ENCODE assay signal across 1 cellular context in the genomic region with DNA sequence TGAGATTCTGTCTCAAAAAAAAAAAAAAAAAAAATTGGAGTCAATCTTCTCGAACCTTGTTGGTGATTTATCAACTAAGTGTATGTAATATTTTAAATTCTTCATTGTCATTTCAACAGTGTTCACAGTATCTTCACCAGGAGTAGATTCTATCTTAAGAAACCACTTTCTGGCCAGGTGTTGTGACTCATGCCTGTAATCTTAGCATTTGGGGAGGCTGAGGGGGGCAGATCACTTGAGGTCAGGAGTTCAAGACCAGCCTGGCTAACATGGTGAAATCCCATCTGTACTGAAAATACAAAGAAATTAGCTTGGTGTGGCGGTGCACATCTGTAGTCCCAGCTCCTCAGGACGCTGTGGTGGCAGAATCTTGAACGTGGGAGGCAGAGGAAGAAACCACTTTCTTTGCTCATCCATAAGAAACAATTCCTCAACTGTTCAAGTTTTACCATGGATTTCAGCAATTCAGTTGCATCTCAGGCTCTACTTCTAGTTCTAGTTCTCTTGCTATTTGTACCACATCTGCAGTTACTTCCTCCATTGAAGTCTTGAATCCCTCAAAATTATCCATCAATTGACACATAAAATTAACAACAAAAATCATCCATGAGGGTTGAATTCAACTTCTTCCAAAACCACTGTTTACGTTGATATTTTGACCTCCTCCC.
TF ChIP-seq lines count a peak whose summit lies in the region.

No MANE protein-coding gene starts in this region.

TF ChIP-seq in K562, 482 proteins besides CTCF, POLR2A, EP300 and RAD21 (continued from another document):
- TF ChIP-seq, protein P1, sequence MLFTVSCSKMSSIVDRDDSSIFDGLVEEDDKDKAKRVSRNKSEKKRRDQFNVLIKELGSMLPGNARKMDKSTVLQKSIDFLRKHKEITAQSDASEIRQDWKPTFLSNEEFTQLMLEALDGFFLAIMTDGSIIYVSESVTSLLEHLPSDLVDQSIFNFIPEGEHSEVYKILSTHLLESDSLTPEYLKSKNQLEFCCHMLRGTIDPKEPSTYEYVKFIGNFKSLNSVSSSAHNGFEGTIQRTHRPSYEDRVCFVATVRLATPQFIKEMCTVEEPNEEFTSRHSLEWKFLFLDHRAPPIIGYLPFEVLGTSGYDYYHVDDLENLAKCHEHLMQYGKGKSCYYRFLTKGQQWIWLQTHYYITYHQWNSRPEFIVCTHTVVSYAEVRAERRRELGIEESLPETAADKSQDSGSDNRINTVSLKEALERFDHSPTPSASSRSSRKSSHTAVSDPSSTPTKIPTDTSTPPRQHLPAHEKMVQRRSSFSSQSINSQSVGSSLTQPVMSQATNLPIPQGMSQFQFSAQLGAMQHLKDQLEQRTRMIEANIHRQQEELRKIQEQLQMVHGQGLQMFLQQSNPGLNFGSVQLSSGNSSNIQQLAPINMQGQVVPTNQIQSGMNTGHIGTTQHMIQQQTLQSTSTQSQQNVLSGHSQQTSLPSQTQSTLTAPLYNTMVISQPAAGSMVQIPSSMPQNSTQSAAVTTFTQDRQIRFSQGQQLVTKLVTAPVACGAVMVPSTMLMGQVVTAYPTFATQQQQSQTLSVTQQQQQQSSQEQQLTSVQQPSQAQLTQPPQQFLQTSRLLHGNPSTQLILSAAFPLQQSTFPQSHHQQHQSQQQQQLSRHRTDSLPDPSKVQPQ (CRISPR knock-in tag; IDR thresholded peaks at IDR 0.05; ENCODE audit: borderline replicate concordance): no peak
- TF ChIP-seq NFE2 (IDR thresholded peaks at IDR 0.05; ENCODE audit: low read depth): 0 out of 2 replicates have a peak, but pooled peaks have one; percentile 6
- peak; percentile 78 for TF ChIP-seq DPF2 (IDR thresholded peaks at IDR 0.05)
- TF ChIP-seq NR2C2 (CRISPR knock-in tag; IDR thresholded peaks at IDR 0.05): no peak
- peak; percentile 47; the same call in 1 of the 2 replicates for TF ChIP-seq NR2C2 (tag; IDR thresholded peaks at IDR 0.05)
- TF ChIP-seq KDM1A (IDR thresholded peaks at IDR 0.05): peak; percentile 41 to 56; a peak in 2 of 4 replicates
- TF ChIP-seq ZEB2 (IDR thresholded peaks at IDR 0.05): peak; percentile 84
- TF ChIP-seq CBFA2T3 (IDR thresholded peaks at IDR 0.05): peak; percentile 75
- TF ChIP-seq ADNP (tag; IDR thresholded peaks at IDR 0.05): peak; percentile 96
- TF ChIP-seq ZNF766 (CRISPR knock-in tag; conservative IDR thresholded peaks at IDR 0.05): peak; percentile 76
- peak; percentile 47; the same call in 1 of the 2 replicates for TF ChIP-seq TCF3 (CRISPR knock-in tag; IDR thresholded peaks at IDR 0.05)
- TF ChIP-seq, protein P2, sequence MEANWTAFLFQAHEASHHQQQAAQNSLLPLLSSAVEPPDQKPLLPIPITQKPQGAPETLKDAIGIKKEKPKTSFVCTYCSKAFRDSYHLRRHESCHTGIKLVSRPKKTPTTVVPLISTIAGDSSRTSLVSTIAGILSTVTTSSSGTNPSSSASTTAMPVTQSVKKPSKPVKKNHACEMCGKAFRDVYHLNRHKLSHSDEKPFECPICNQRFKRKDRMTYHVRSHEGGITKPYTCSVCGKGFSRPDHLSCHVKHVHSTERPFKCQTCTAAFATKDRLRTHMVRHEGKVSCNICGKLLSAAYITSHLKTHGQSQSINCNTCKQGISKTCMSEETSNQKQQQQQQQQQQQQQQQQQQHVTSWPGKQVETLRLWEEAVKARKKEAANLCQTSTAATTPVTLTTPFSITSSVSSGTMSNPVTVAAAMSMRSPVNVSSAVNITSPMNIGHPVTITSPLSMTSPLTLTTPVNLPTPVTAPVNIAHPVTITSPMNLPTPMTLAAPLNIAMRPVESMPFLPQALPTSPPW (CRISPR knock-in tag; IDR thresholded peaks at IDR 0.05): peak; percentile 77
- TF ChIP-seq SMARCA4 (IDR thresholded peaks at IDR 0.05): peak; percentile 79
- TF ChIP-seq, protein P3, sequence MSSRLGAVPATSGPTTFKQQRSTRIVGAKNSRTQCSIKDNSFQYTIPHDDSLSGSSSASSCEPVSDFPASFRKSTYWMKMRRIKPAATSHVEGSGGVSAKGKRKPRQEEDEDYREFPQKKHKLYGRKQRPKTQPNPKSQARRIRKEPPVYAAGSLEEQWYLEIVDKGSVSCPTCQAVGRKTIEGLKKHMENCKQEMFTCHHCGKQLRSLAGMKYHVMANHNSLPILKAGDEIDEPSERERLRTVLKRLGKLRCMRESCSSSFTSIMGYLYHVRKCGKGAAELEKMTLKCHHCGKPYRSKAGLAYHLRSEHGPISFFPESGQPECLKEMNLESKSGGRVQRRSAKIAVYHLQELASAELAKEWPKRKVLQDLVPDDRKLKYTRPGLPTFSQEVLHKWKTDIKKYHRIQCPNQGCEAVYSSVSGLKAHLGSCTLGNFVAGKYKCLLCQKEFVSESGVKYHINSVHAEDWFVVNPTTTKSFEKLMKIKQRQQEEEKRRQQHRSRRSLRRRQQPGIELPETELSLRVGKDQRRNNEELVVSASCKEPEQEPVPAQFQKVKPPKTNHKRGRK (tag; IDR thresholded peaks at IDR 0.05): no peak
- peak; percentile 83 for TF ChIP-seq FOSL1 (tag; conservative IDR thresholded peaks at IDR 0.05)
- TF ChIP-seq CEBPB (tag; IDR thresholded peaks at IDR 0.05): 0 out of 2 replicates have a peak, but pooled peaks have one; percentile 33
- TF ChIP-seq, protein P4, sequence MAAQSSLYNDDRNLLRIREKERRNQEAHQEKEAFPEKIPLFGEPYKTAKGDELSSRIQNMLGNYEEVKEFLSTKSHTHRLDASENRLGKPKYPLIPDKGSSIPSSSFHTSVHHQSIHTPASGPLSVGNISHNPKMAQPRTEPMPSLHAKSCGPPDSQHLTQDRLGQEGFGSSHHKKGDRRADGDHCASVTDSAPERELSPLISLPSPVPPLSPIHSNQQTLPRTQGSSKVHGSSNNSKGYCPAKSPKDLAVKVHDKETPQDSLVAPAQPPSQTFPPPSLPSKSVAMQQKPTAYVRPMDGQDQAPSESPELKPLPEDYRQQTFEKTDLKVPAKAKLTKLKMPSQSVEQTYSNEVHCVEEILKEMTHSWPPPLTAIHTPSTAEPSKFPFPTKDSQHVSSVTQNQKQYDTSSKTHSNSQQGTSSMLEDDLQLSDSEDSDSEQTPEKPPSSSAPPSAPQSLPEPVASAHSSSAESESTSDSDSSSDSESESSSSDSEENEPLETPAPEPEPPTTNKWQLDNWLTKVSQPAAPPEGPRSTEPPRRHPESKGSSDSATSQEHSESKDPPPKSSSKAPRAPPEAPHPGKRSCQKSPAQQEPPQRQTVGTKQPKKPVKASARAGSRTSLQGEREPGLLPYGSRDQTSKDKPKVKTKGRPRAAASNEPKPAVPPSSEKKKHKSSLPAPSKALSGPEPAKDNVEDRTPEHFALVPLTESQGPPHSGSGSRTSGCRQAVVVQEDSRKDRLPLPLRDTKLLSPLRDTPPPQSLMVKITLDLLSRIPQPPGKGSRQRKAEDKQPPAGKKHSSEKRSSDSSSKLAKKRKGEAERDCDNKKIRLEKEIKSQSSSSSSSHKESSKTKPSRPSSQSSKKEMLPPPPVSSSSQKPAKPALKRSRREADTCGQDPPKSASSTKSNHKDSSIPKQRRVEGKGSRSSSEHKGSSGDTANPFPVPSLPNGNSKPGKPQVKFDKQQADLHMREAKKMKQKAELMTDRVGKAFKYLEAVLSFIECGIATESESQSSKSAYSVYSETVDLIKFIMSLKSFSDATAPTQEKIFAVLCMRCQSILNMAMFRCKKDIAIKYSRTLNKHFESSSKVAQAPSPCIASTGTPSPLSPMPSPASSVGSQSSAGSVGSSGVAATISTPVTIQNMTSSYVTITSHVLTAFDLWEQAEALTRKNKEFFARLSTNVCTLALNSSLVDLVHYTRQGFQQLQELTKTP (IDR thresholded peaks at IDR 0.05; ENCODE audit: low read depth in 1 of 2, partially characterized antibody in 2 of 2): peak in 1 of 2 experiments; percentile 76
- TF ChIP-seq, protein P5, sequence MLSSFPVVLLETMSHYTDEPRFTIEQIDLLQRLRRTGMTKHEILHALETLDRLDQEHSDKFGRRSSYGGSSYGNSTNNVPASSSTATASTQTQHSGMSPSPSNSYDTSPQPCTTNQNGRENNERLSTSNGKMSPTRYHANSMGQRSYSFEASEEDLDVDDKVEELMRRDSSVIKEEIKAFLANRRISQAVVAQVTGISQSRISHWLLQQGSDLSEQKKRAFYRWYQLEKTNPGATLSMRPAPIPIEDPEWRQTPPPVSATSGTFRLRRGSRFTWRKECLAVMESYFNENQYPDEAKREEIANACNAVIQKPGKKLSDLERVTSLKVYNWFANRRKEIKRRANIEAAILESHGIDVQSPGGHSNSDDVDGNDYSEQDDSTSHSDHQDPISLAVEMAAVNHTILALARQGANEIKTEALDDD (IDR thresholded peaks at IDR 0.05): peak; percentile 26; the same call in 1 of the 2 replicates
- no peak for TF ChIP-seq PHF21A (IDR thresholded peaks at IDR 0.05; ENCODE audit: borderline replicate concordance, low read depth)
- TF ChIP-seq JUN (IDR thresholded peaks at IDR 0.05; ENCODE audit: borderline replicate concordance, low read depth, low read length): 0 out of 2 replicates have a peak, but pooled peaks have one; percentile 53
- TF ChIP-seq JUN (CRISPR knock-in tag; IDR thresholded peaks at IDR 0.05; ENCODE audit: borderline replicate concordance): no peak
- TF ChIP-seq TRIM24 (IDR thresholded peaks at IDR 0.05): peak in 1 of 2 experiments; percentile 25; a peak in 1 of 4 replicates
- TF ChIP-seq ARID1B (IDR thresholded peaks at IDR 0.05): peak; percentile 82
- TF ChIP-seq, protein P6, sequence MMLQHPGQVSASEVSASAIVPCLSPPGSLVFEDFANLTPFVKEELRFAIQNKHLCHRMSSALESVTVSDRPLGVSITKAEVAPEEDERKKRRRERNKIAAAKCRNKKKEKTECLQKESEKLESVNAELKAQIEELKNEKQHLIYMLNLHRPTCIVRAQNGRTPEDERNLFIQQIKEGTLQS (IDR thresholded peaks at IDR 0.05): peak; percentile 70
- TF ChIP-seq, protein P6 (CRISPR knock-in tag; conservative IDR thresholded peaks at IDR 0.05): no peak
- peak; percentile 49; the same call in 1 of the 2 replicates for TF ChIP-seq TEAD4 (IDR thresholded peaks at IDR 0.05; ENCODE audit: low read length)
- no peak for TF ChIP-seq TEAD4 (CRISPR knock-in tag; IDR thresholded peaks at IDR 0.05; ENCODE audit: borderline replicate concordance)
- TF ChIP-seq, protein P7, sequence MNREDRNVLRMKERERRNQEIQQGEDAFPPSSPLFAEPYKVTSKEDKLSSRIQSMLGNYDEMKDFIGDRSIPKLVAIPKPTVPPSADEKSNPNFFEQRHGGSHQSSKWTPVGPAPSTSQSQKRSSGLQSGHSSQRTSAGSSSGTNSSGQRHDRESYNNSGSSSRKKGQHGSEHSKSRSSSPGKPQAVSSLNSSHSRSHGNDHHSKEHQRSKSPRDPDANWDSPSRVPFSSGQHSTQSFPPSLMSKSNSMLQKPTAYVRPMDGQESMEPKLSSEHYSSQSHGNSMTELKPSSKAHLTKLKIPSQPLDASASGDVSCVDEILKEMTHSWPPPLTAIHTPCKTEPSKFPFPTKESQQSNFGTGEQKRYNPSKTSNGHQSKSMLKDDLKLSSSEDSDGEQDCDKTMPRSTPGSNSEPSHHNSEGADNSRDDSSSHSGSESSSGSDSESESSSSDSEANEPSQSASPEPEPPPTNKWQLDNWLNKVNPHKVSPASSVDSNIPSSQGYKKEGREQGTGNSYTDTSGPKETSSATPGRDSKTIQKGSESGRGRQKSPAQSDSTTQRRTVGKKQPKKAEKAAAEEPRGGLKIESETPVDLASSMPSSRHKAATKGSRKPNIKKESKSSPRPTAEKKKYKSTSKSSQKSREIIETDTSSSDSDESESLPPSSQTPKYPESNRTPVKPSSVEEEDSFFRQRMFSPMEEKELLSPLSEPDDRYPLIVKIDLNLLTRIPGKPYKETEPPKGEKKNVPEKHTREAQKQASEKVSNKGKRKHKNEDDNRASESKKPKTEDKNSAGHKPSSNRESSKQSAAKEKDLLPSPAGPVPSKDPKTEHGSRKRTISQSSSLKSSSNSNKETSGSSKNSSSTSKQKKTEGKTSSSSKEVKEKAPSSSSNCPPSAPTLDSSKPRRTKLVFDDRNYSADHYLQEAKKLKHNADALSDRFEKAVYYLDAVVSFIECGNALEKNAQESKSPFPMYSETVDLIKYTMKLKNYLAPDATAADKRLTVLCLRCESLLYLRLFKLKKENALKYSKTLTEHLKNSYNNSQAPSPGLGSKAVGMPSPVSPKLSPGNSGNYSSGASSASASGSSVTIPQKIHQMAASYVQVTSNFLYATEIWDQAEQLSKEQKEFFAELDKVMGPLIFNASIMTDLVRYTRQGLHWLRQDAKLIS (CRISPR knock-in tag; IDR thresholded peaks at IDR 0.05): 0 out of 2 replicates have a peak, but pooled peaks have one; percentile 31
- TF ChIP-seq RCOR1 (IDR thresholded peaks at IDR 0.05; ENCODE audit: borderline replicate concordance in 1 of 2, low read depth in 2 of 2, low read length in 2 of 2): 0 out of 4 replicates have a peak, but pooled peaks of 1 of the 2 experiments have one; percentile 10
- TF ChIP-seq, protein P8, sequence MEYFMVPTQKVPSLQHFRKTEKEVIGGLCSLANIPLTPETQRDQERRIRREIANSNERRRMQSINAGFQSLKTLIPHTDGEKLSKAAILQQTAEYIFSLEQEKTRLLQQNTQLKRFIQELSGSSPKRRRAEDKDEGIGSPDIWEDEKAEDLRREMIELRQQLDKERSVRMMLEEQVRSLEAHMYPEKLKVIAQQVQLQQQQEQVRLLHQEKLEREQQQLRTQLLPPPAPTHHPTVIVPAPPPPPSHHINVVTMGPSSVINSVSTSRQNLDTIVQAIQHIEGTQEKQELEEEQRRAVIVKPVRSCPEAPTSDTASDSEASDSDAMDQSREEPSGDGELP (CRISPR knock-in tag; IDR thresholded peaks at IDR 0.05; ENCODE audit: borderline replicate concordance): peak; percentile 33; the same call in 1 of the 2 replicates
- no peak for TF ChIP-seq ZNF384 (IDR thresholded peaks at IDR 0.05; ENCODE audit: low read depth, low read length)
- peak; percentile 59 for TF ChIP-seq SMARCC2 (IDR thresholded peaks at IDR 0.05; ENCODE audit: low read depth)
- peak; percentile 75 for TF ChIP-seq SMARCE1 (IDR thresholded peaks at IDR 0.05)
- TF ChIP-seq JUND (IDR thresholded peaks at IDR 0.05; ENCODE audit: borderline replicate concordance, low read depth, low read length): peak; percentile 77
- peak; percentile 79; the same call in 2 of the 3 replicates for TF ChIP-seq JUND (tag; IDR thresholded peaks at IDR 0.05; ENCODE audit: borderline replicate concordance, low read depth, low read length)
- TF ChIP-seq SIX5 (IDR thresholded peaks at IDR 0.05; ENCODE audit: borderline replicate concordance in 1 of 2, insufficient read depth in 1 of 2, low read depth in 1 of 2, low read length in 2 of 2): no peak
- TF ChIP-seq LCOR (CRISPR knock-in tag; IDR thresholded peaks at IDR 0.05): peak; percentile 58; the same call in 1 of the 2 replicates
- TF ChIP-seq SMAD4 (CRISPR knock-in tag; conservative IDR thresholded peaks at IDR 0.05): no peak
- peak; percentile 14 for TF ChIP-seq POLR3A (IDR thresholded peaks at IDR 0.05; ENCODE audit: borderline replicate concordance, extremely low read depth, insufficient read depth, insufficient read length)
- TF ChIP-seq ATF7 (IDR thresholded peaks at IDR 0.05): 0 out of 2 replicates have a peak, but pooled peaks have one; percentile 31
- no peak for TF ChIP-seq ZNF76 (CRISPR knock-in tag; IDR thresholded peaks at IDR 0.05; ENCODE audit: borderline replicate concordance)
- TF ChIP-seq MCM3 (IDR thresholded peaks at IDR 0.05): no peak
- 0 out of 2 replicates have a peak, but pooled peaks have one; percentile 19 for TF ChIP-seq CTBP1 (IDR thresholded peaks at IDR 0.05; ENCODE audit: borderline replicate concordance)
